Comparison of ENCODE assay signal across 6 cellular contexts in the genomic region with DNA sequence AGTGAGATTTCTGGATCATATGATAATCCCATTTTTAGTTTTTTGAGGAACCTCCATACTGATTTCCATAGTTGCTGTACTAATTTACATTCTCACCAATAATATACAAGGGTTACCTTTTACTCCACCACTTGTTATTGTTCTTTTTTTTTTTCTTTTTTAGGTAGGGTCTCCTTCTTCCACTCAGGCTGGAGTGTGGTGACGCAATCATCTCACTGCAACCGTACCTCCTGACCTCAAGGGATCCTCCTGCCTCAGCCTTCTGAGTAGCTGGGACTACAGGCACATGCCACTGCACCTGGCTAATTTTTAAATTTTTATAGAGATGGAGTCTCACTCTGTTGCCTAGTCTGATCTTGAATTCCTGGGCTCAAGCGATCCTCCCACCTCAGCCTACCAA.
"Had no signal": no experiment of that assay in that cellular context is flagged by ENCODE, and none has a peak within 500 bp of the region (broad histone marks: within the 10 kb centered on the region; RNA-seq: fewer than 3 reads in every experiment).

No MANE protein-coding gene starts in this region.

- DNase-seq: GM23248, GOT3, H7, HCEC 1CT, KG1 had no signal

- H3K27ac ChIP-seq: GM23248 had no signal

- H3K9ac ChIP-seq: GM23248 had no signal

- H3K4me3 ChIP-seq: GM23248 had no signal

- H2AFZ ChIP-seq: GM23248 had no signal

- FAIRE-seq: HTR-8/SVneo had no signal
